Comparison of ENCODE assay signal across 23 cellular contexts in the genomic region with DNA sequence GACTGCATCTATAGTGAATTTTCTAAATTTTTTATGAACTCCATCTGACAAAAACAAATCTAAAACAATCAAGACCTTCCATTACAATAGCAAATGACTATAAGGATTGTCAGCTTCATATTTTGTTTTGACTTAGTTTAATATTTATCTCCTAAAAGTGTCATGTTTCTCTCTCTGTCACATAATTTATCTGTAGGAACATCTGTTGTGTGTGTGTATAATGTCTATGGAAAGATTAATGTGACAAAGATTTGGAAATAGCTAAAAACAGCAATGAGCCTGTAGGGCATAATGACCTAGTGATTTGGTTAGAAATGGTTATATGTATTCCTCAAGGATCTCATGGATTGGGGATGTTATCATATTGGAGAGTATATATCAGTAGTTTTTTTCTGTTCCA.
DNase-seq lines count a peak whose midpoint lies in the region; FAIRE-seq and TF ChIP-seq lines count a peak whose summit lies in the region.
"Had no signal": no experiment of that assay in that cellular context is flagged by ENCODE, and none has a peak within 500 bp of the region (broad histone marks: within the 10 kb centered on the region; RNA-seq: fewer than 3 reads in every experiment).

No MANE protein-coding gene starts in this region.

- H3K9me3 ChIP-seq in astrocyte (ENCODE audit: insufficient read depth, low read depth, low read length) = no peaks in the 10 kb centered on the region
- H3K9me3 ChIP-seq: BLaER1, Caco-2, HAP-1, SJSA1 had no signal

- no peaks in the 10 kb centered on the region for H3K36me3 ChIP-seq in astrocyte (ENCODE audit: insufficient read depth, low read length)
- H3K36me3 ChIP-seq: BLaER1, HAP-1, SJSA1 had no signal

- no peak overlapping the region for H3K9ac ChIP-seq in astrocyte (ENCODE audit: low read length)
- H3K9ac ChIP-seq: BLaER1, GM23248, KMS-11 had no signal

- no peak overlapping the region for H3K4me3 Mint-ChIP-seq in astrocyte (ENCODE audit: unreplicated experiment)
- H3K4me3 Mint-ChIP-seq: CD4-positive, alpha-beta T cell had no signal

- H3K27ac ChIP-seq in astrocyte (ENCODE audit: low read depth, low read length) = no peak overlapping the region
- H3K27ac ChIP-seq: BLaER1, GM23248, KMS-11, SJSA1 had no signal

- H3K4me1 Mint-ChIP-seq in astrocyte (ENCODE audit: low read depth, unreplicated experiment) = peaks cover 14% of the 10 kb centered on the region

- H3K4me3 ChIP-seq in astrocyte (ENCODE audit: insufficient read depth, low read depth, low read length) = no peak overlapping the region
- H3K4me3 ChIP-seq: BLaER1, GM23248, HAP-1, SJSA1 had no signal

- no peaks in the 10 kb centered on the region for H4K20me1 ChIP-seq in astrocyte (ENCODE audit: insufficient read depth, low read length)
- H4K20me1 ChIP-seq: BLaER1 had no signal

- no peaks in the 10 kb centered on the region for H3K79me2 ChIP-seq in astrocyte (ENCODE audit: insufficient read depth, low read length)

- peak; percentile 41 for FAIRE-seq in astrocyte (lab: Jason Lieb, UNC)

- H3K27me3 Mint-ChIP-seq in astrocyte (ENCODE audit: low read depth, unreplicated experiment) = no peaks in the 10 kb centered on the region
- H3K27me3 Mint-ChIP-seq: CD4-positive, alpha-beta T cell had no signal

- no peak overlapping the region for H2AFZ ChIP-seq in astrocyte (ENCODE audit: low read depth, low read length)
- H2AFZ ChIP-seq: GM23248 had no signal

- peaks cover 7% of the 10 kb centered on the region for H3K4me1 ChIP-seq in astrocyte (ENCODE audit: insufficient read depth, low read length)
- H3K4me1 ChIP-seq: BLaER1, HAP-1 had no signal

- no peak for TF ChIP-seq CTCF in astrocyte (IDR thresholded peaks at IDR 0.05; ENCODE audit: insufficient read depth, low read depth, low read length)

- peak; percentile 1 for DNase-seq in GM03348 (ENCODE audit: low spot score)
- peak; percentile 82 for DNase-seq in NCI-H1694 treated with DMSO at 0.1 percent for 48 hours (lab: John Stamatoyannopoulos, UW)
- no peak for DNase-seq in astrocyte (ENCODE audit: low read depth)
- DNase-seq in pons (ENCODE audit: low spot score) = peak; percentile 9
- DNase-seq in hypothalamus (lab: John Stamatoyannopoulos, UW) = no peak
- no peak for DNase-seq in central memory CD4-positive, alpha-beta T cell
- DNase-seq in A172 (ENCODE audit: low spot score) = no peak
- DNase-seq: Caco-2; CD4-positive, alpha-beta T cell; DMS 273 treated with DMSO at 0.1 percent for 48 hours; DMS79 treated with DMSO at 0.1 percent for 48 hours; GM23248; IMR-90; NCI-H1417; NCI-H187 treated with DMSO at 0.1 percent for 48 hours; NCI-H2107; NCI-H226; NCI-H524 treated with DMSO at 0.1 percent for 48 hours; OCI-M1 had no signal

- H3K9me3 Mint-ChIP-seq in astrocyte (ENCODE audit: unreplicated experiment) = no peaks in the 10 kb centered on the region
- H3K9me3 Mint-ChIP-seq: CD4-positive, alpha-beta T cell had no signal

- no peaks in the 10 kb centered on the region for H3K27me3 ChIP-seq in astrocyte (ENCODE audit: insufficient read depth, low read length)
- H3K27me3 ChIP-seq: BLaER1, SJSA1 had no signal

- H3K36me3 Mint-ChIP-seq in astrocyte (ENCODE audit: low read depth, unreplicated experiment) = no peaks in the 10 kb centered on the region

- no peak overlapping the region for H3K4me2 ChIP-seq in astrocyte (ENCODE audit: low read length)
- H3K4me2 ChIP-seq: BLaER1, KMS-11 had no signal

- H3K27ac Mint-ChIP-seq in astrocyte (ENCODE audit: unreplicated experiment) = no peak overlapping the region
- H3K27ac Mint-ChIP-seq: CD4-positive, alpha-beta T cell had no signal

Comparison
In these comparisons a context has a peak if more than half of its experiments do, and no peak if none do; other contexts are left out.
1. DNase-seq: peak in GM03348 (single experiment), NCI-H1694 treated with DMSO at 0.1 percent for 48 hours (single experiment) and pons (single experiment); none in astrocyte (single experiment), hypothalamus (0 of 51), central memory CD4-positive, alpha-beta T cell (single experiment) and A172 (single experiment).